In the genomic region with DNA sequence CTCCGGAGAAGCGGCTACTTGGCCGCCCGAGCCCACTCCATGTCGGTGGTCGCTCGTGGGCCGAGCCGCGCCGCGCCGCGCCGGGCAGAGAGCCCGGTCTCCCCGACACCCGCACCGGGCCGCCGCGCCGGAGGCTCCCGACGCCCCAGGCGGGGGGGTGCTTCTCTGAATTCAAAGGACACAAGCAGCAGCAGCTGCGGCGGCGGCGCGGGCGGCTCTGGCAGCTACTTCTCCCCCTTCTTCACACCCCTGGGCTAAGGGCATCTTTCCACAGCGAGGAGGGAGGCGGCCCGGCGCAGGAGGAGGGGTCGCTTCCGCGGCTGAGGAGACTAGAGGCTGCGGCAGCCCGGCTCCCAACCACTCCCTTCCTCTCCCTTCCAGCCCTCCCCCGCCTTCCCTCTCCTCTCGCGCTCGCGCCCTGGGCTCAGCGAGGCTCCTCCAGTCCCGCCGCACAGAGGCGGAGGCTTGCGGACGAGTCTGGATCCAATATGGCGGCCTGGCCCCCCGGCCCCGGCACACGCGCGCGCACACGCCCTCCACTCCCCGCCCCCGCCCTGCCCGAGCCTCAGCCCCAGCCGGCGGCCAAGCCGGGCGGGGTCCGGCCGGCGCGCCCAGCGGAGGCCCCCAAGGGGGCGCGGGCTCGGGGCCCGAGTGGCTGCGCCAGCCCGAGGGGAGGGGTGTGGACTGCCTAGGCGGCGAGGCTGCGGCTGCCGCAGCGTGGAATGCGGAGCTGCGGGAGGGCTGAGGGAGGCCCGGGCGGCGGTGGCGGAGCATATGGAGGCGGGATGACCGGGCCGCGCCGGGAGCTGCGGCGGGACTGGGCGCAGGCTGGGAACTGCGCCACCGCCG, we compare ENCODE assay signal across 1 cellular context.
TF ChIP-seq lines count a peak whose summit lies in the region.

TSS of gene CDC42BPA (minus strand) at position 490 of the 849 bp plus-strand sequence. CDS start 1,310 bp downstream, outside the sequence.

TF ChIP-seq in HepG2, 621 proteins besides CTCF, POLR2A, EP300 and RAD21 (continued from another document and continues in another):
- TF ChIP-seq RERE (CRISPR knock-in tag; IDR thresholded peaks at IDR 0.05; ENCODE audit: low read depth), result 0 out of 2 replicates have a peak, but pooled peaks have one; percentile 3
- TF ChIP-seq ZSCAN31 (CRISPR knock-in tag; IDR thresholded peaks at IDR 0.05; ENCODE audit: low read depth), result 0 out of 2 replicates have a peak, but pooled peaks have one; percentile 21
- TF ChIP-seq ZSCAN20 (CRISPR knock-in tag; IDR thresholded peaks at IDR 0.05; ENCODE audit: borderline replicate concordance), result peak; percentile 9; the same call in 1 of the 2 replicates
- TF ChIP-seq, protein P1, sequence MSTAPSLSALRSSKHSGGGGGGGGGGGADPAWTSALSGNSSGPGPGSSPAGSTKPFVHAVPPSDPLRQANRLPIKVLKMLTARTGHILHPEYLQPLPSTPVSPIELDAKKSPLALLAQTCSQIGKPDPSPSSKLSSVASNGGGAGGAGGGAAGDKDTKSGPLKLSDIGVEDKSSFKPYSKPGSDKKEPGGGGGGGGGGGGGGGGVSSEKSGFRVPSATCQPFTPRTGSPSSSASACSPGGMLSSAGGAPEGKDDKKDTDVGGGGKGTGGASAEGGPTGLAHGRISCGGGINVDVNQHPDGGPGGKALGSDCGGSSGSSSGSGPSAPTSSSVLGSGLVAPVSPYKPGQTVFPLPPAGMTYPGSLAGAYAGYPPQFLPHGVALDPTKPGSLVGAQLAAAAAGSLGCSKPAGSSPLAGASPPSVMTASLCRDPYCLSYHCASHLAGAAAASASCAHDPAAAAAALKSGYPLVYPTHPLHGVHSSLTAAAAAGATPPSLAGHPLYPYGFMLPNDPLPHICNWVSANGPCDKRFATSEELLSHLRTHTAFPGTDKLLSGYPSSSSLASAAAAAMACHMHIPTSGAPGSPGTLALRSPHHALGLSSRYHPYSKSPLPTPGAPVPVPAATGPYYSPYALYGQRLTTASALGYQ (CRISPR knock-in tag; IDR thresholded peaks at IDR 0.05), result no peak
- TF ChIP-seq CHD2 (IDR thresholded peaks at IDR 0.05; ENCODE audit: low read depth, low read length), result 0 out of 2 replicates have a peak, but pooled peaks have one; percentile 35
- no peak for TF ChIP-seq RARG (CRISPR knock-in tag; IDR thresholded peaks at IDR 0.05; ENCODE audit: low read depth)
- peak; percentile 52 for TF ChIP-seq MYC (CRISPR knock-in tag; IDR thresholded peaks at IDR 0.05; ENCODE audit: borderline replicate concordance)
- peak; percentile 55 for TF ChIP-seq RBM39 (IDR thresholded peaks at IDR 0.05; ENCODE audit: low read depth, low read length, poor library complexity, severe bottlenecking)
- TF ChIP-seq SP1 (IDR thresholded peaks at IDR 0.05), result no peak
- TF ChIP-seq SP1 (CRISPR knock-in tag; IDR thresholded peaks at IDR 0.05), result no peak
- no peak; the same call in 1 of the 2 replicates for TF ChIP-seq ARNT2 (CRISPR knock-in tag; IDR thresholded peaks at IDR 0.05; ENCODE audit: low read depth)
- TF ChIP-seq, protein P2, sequence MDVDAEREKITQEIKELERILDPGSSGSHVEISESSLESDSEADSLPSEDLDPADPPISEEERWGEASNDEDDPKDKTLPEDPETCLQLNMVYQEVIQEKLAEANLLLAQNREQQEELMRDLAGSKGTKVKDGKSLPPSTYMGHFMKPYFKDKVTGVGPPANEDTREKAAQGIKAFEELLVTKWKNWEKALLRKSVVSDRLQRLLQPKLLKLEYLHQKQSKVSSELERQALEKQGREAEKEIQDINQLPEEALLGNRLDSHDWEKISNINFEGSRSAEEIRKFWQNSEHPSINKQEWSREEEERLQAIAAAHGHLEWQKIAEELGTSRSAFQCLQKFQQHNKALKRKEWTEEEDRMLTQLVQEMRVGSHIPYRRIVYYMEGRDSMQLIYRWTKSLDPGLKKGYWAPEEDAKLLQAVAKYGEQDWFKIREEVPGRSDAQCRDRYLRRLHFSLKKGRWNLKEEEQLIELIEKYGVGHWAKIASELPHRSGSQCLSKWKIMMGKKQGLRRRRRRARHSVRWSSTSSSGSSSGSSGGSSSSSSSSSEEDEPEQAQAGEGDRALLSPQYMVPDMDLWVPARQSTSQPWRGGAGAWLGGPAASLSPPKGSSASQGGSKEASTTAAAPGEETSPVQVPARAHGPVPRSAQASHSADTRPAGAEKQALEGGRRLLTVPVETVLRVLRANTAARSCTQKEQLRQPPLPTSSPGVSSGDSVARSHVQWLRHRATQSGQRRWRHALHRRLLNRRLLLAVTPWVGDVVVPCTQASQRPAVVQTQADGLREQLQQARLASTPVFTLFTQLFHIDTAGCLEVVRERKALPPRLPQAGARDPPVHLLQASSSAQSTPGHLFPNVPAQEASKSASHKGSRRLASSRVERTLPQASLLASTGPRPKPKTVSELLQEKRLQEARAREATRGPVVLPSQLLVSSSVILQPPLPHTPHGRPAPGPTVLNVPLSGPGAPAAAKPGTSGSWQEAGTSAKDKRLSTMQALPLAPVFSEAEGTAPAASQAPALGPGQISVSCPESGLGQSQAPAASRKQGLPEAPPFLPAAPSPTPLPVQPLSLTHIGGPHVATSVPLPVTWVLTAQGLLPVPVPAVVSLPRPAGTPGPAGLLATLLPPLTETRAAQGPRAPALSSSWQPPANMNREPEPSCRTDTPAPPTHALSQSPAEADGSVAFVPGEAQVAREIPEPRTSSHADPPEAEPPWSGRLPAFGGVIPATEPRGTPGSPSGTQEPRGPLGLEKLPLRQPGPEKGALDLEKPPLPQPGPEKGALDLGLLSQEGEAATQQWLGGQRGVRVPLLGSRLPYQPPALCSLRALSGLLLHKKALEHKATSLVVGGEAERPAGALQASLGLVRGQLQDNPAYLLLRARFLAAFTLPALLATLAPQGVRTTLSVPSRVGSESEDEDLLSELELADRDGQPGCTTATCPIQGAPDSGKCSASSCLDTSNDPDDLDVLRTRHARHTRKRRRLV (CRISPR knock-in tag; IDR thresholded peaks at IDR 0.05), result no peak
- no peak for TF ChIP-seq ZNF20 (CRISPR knock-in tag; IDR thresholded peaks at IDR 0.05)
- no peak for TF ChIP-seq HOXA7 (CRISPR knock-in tag; IDR thresholded peaks at IDR 0.05)
- TF ChIP-seq IRX3 (CRISPR knock-in tag; IDR thresholded peaks at IDR 0.05; ENCODE audit: borderline replicate concordance, low read depth), result 0 out of 2 replicates have a peak, but pooled peaks have one; percentile 52
- peak; percentile 46 for TF ChIP-seq CBX1 (IDR thresholded peaks at IDR 0.05; ENCODE audit: low read depth)
- TF ChIP-seq, protein P3, sequence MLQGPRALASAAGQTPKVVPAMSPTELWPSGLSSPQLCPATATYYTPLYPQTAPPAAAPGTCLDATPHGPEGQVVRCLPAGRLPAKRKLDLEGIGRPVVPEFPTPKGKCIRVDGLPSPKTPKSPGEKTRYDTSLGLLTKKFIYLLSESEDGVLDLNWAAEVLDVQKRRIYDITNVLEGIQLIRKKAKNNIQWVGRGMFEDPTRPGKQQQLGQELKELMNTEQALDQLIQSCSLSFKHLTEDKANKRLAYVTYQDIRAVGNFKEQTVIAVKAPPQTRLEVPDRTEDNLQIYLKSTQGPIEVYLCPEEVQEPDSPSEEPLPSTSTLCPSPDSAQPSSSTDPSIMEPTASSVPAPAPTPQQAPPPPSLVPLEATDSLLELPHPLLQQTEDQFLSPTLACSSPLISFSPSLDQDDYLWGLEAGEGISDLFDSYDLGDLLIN (CRISPR knock-in tag; IDR thresholded peaks at IDR 0.05; ENCODE audit: borderline replicate concordance), result no peak
- no peak for TF ChIP-seq DNMT3B (CRISPR knock-in tag; conservative IDR thresholded peaks at IDR 0.05)
- TF ChIP-seq ZNF224 (CRISPR knock-in tag; IDR thresholded peaks at IDR 0.05), result no peak
- peak; percentile 58; the same call in 1 of the 2 replicates for TF ChIP-seq POGK (CRISPR knock-in tag; conservative IDR thresholded peaks at IDR 0.05)
- TF ChIP-seq ZNF274 (CRISPR knock-in tag; IDR thresholded peaks at IDR 0.05), result peak; percentile 68; the same call in 1 of the 2 replicates
- no peak for TF ChIP-seq GPBP1L1 (CRISPR knock-in tag; IDR thresholded peaks at IDR 0.05)
- TF ChIP-seq BRCA1 (CRISPR knock-in tag; IDR thresholded peaks at IDR 0.05), result no peak
- peak; percentile 48 for TF ChIP-seq AGO2 (optimal IDR thresholded peaks at IDR 0.05; ENCODE audit: low read depth, low read length)
- no peak for TF ChIP-seq NFATC3 (CRISPR knock-in tag; IDR thresholded peaks at IDR 0.05)
- TF ChIP-seq RNF2 (conservative IDR thresholded peaks at IDR 0.05; ENCODE audit: low read depth), result 0 out of 2 replicates have a peak, but pooled peaks have one; percentile 40
- no peak for TF ChIP-seq PBX2 (CRISPR knock-in tag; IDR thresholded peaks at IDR 0.05)
- no peak for TF ChIP-seq ZNF44 (CRISPR knock-in tag; IDR thresholded peaks at IDR 0.05)
- TF ChIP-seq, protein P4, sequence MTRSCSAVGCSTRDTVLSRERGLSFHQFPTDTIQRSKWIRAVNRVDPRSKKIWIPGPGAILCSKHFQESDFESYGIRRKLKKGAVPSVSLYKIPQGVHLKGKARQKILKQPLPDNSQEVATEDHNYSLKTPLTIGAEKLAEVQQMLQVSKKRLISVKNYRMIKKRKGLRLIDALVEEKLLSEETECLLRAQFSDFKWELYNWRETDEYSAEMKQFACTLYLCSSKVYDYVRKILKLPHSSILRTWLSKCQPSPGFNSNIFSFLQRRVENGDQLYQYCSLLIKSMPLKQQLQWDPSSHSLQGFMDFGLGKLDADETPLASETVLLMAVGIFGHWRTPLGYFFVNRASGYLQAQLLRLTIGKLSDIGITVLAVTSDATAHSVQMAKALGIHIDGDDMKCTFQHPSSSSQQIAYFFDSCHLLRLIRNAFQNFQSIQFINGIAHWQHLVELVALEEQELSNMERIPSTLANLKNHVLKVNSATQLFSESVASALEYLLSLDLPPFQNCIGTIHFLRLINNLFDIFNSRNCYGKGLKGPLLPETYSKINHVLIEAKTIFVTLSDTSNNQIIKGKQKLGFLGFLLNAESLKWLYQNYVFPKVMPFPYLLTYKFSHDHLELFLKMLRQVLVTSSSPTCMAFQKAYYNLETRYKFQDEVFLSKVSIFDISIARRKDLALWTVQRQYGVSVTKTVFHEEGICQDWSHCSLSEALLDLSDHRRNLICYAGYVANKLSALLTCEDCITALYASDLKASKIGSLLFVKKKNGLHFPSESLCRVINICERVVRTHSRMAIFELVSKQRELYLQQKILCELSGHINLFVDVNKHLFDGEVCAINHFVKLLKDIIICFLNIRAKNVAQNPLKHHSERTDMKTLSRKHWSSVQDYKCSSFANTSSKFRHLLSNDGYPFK (CRISPR knock-in tag; IDR thresholded peaks at IDR 0.05; ENCODE audit: borderline replicate concordance), result no peak; the same call in 1 of the 2 replicates
- TF ChIP-seq NBN (conservative IDR thresholded peaks at IDR 0.05), result no peak
